Comparison of ENCODE assay signal across 10 cellular contexts in genomic region chr13:26656919-26657318, GRCh38.
A peak's percentile ranks its signal among the peaks of the same experiment; 100 is the strongest.
DNase-seq lines count a peak whose midpoint lies in the region; TF ChIP-seq lines count a peak whose summit lies in the region.
"Had no signal": no experiment of that assay in that cellular context is flagged by ENCODE, and none has a peak within 500 bp of the region (broad histone marks: within the 10 kb centered on the region; RNA-seq: fewer than 3 reads in every experiment).

No MANE protein-coding gene starts in this region.

- no peak overlapping the region for H3K9ac ChIP-seq in fibroblast of lung (ENCODE audit: insufficient read depth, low read length)

- H4K20me1 ChIP-seq in fibroblast of lung (ENCODE audit: control insufficient read depth, extremely low read depth, insufficient read depth, low read length): no peaks in the 10 kb centered on the region

- no peaks in the 10 kb centered on the region for H3K79me2 ChIP-seq in fibroblast of lung (ENCODE audit: control insufficient read depth, insufficient read depth, low read length)

- H3K27ac ChIP-seq in fibroblast of lung (ENCODE audit: insufficient read depth, low read length): no peak overlapping the region

- H3K27me3 ChIP-seq in fibroblast of lung (ENCODE audit: control insufficient read depth, insufficient read depth, low read length): no peaks in the 10 kb centered on the region

- no peaks in the 10 kb centered on the region for H3K9me3 ChIP-seq in fibroblast of lung (ENCODE audit: control insufficient read depth, insufficient read depth, low read depth, low read length)

- TF ChIP-seq CTCF in fibroblast of lung (conservative IDR thresholded peaks at IDR 0.05 in 1 of 2, IDR thresholded peaks at IDR 0.05 in 1 of 2; ENCODE audit: low read depth in 1 of 2, low read length in 2 of 2): peak; percentile 31 to 41

- H3K4me3 ChIP-seq in fibroblast of lung (replicated peaks in 1 of 4; ENCODE audit: control extremely low read depth in 1 of 4, insufficient read depth in 1 of 4, low read depth in 3 of 4, low read length in 4 of 4): no peak overlapping the region

- H3K36me3 ChIP-seq in fibroblast of lung (ENCODE audit: control insufficient read depth, insufficient read depth, low read length): no peaks in the 10 kb centered on the region

- H3K4me2 ChIP-seq in fibroblast of lung (ENCODE audit: extremely low read depth, insufficient read depth, low read length): no peak overlapping the region

- intact Hi-C loops in posterior cingulate gyrus (cut with DNase I): loop anchor here (5.0 kb wide), 1 partner anchor 40 kb away; no protein-coding TSS in a partner anchor

- DNase-seq in SIG-M5 treated with dmso at 0.1 percent for 504 hours (lab: John Stamatoyannopoulos, UW; ENCODE audit: unreplicated experiment): peak; percentile 19
- no peak for DNase-seq in SIG-M5 (lab: John Stamatoyannopoulos, UW)
- DNase-seq in NCI-H82 treated with DMSO at 0.1 percent for 48 hours (lab: John Stamatoyannopoulos, UW; ENCODE audit: unreplicated experiment): peak; percentile 37
- DNase-seq in fibroblast of lung (ENCODE audit: low read depth in 2 of 2): peak; percentile 52 to 58
- peak; percentile 65 for DNase-seq in stromal cell of bone marrow (ENCODE audit: low read depth)
- no peak for DNase-seq in posterior cingulate gyrus
- no peak for DNase-seq in SHP77 (lab: John Stamatoyannopoulos, UW)
- DNase-seq in SKM-1 treated with dmso at 0.1 percent for 144 hours (lab: John Stamatoyannopoulos, UW; ENCODE audit: unreplicated experiment): no peak
- DNase-seq: NCI-H2171 treated with DMSO at 0.1 percent for 48 hours; stimulated activated naive B cell treated with anti-CD40 and anti-IgM and Interleukin-4, amounts not matched to agents 10 μg/mL and 1 μg/mL and 100 μg/mL, for 72 hours had no signal

- no peaks in the 10 kb centered on the region for H3K4me1 ChIP-seq in fibroblast of lung (ENCODE audit: control insufficient read depth, extremely low read depth, insufficient read depth, low read length)

- H2AFZ ChIP-seq in fibroblast of lung (ENCODE audit: low read length): no peak overlapping the region

Comparison
In these comparisons a context has a peak if more than half of its experiments do, and no peak if none do; other contexts are left out.
1. DNase-seq: peak in SIG-M5 treated with dmso at 0.1 percent for 504 hours (single experiment), NCI-H82 treated with DMSO at 0.1 percent for 48 hours (single experiment), fibroblast of lung (2 of 2) and stromal cell of bone marrow (single experiment); none in SIG-M5 (single experiment), posterior cingulate gyrus (0 of 10), SHP77 (0 of 2) and SKM-1 treated with dmso at 0.1 percent for 144 hours (single experiment).